In genomic region chr16:81095953-81096714, GRCh38 we compare ENCODE assay signal across 8 cellular contexts. TPM values are rescaled to one million over a fixed set of nuclear protein-coding genes. Genes with fewer than 3 reads are reported as not detected.
DNase-seq lines count a peak whose midpoint lies in the region; ATAC-seq, FAIRE-seq and TF ChIP-seq lines count a peak whose summit lies in the region.

Gene GCSH (minus strand): TSS chr16:81096395. CDS start chr16:81096278, 117 bp downstream.

- peak within 1 kb of the TSS; percentile 11 for H3K27ac Mint-ChIP-seq in T-helper 1 cell treated with Interleukin-12 subunit alpha and Interleukin-12 subunit beta and Interleukin-4 antibody, amounts not matched to agents 30 μg/mL and 1 μg/mL, for 36 hours
- H3K27ac Mint-ChIP-seq in progenitor cell of endocrine pancreas: peak within 1 kb of the TSS; percentile 38

- H3K4me3 Mint-ChIP-seq in T-helper 1 cell treated with Interleukin-12 subunit alpha and Interleukin-12 subunit beta and Interleukin-4 antibody, amounts not matched to agents 30 μg/mL and 1 μg/mL, for 36 hours: peak within 1 kb of the TSS; percentile 74
- peak within 1 kb of the TSS; percentile 77 for H3K4me3 Mint-ChIP-seq in progenitor cell of endocrine pancreas (ENCODE audit: low read depth)

- H3K9me3 ChIP-seq in left ventricle myocardium inferior (replicated peaks): no peaks in the 10 kb centered on the region

- peak; percentile 98 for ATAC-seq in HG02870 (IDR thresholded peaks at IDR 0.05; ENCODE audit: unreplicated experiment)

- H3K27ac ChIP-seq in left ventricle myocardium inferior (replicated peaks): peak within 1 kb of the TSS; percentile 90

- no peaks in the 10 kb centered on the region for H3K27me3 ChIP-seq in left ventricle myocardium inferior (ENCODE audit: low read depth)

- H3K36me3 Mint-ChIP-seq in T-helper 1 cell treated with Interleukin-12 subunit alpha and Interleukin-12 subunit beta and Interleukin-4 antibody, amounts not matched to agents 30 μg/mL and 1 μg/mL, for 36 hours (ENCODE audit: low read depth): no peaks in the 10 kb centered on the region
- H3K36me3 Mint-ChIP-seq in progenitor cell of endocrine pancreas (ENCODE audit: insufficient read depth): peaks cover 1% of the 10 kb centered on the region

- H3K27me3 Mint-ChIP-seq in T-helper 1 cell treated with Interleukin-12 subunit alpha and Interleukin-12 subunit beta and Interleukin-4 antibody, amounts not matched to agents 30 μg/mL and 1 μg/mL, for 36 hours (ENCODE audit: low read depth): no peaks in the 10 kb centered on the region
- no peaks in the 10 kb centered on the region for H3K27me3 Mint-ChIP-seq in progenitor cell of endocrine pancreas

- peak within 1 kb of the TSS; percentile 97 for H3K4me3 ChIP-seq in left ventricle myocardium inferior

- peak; percentile 97 for FAIRE-seq in GM12892 (lab: Jason Lieb, UNC)

- peak; percentile 95 for DNase-seq in GM12892 (ENCODE audit: insufficient read length)
- DNase-seq in NCI-H146 treated with DMSO at 0.1 percent for 48 hours (lab: John Stamatoyannopoulos, UW; ENCODE audit: unreplicated experiment): peak; percentile 93
- peak; percentile 79 to 100 (median 99) for DNase-seq in amygdala (lab: John Stamatoyannopoulos, UW)
- DNase-seq in left ventricle myocardium inferior: peak; percentile 100
- DNase-seq in progenitor cell of endocrine pancreas (ENCODE audit: low spot score, unreplicated experiment): peak; percentile 97
- peak; percentile 99 for DNase-seq in ureter (ENCODE audit: low spot score)

- no peaks in the 10 kb centered on the region for H3K9me3 Mint-ChIP-seq in T-helper 1 cell treated with Interleukin-12 subunit alpha and Interleukin-12 subunit beta and Interleukin-4 antibody, amounts not matched to agents 30 μg/mL and 1 μg/mL, for 36 hours
- H3K9me3 Mint-ChIP-seq in progenitor cell of endocrine pancreas (ENCODE audit: low read depth): peaks cover 3% of the 10 kb centered on the region

- H3K4me1 Mint-ChIP-seq in T-helper 1 cell treated with Interleukin-12 subunit alpha and Interleukin-12 subunit beta and Interleukin-4 antibody, amounts not matched to agents 30 μg/mL and 1 μg/mL, for 36 hours (ENCODE audit: low read depth): peaks cover 6% of the 10 kb centered on the region
- peaks cover 7% of the 10 kb centered on the region for H3K4me1 Mint-ChIP-seq in progenitor cell of endocrine pancreas (ENCODE audit: low read depth)

- TF ChIP-seq CTCF in left ventricle myocardium inferior (IDR thresholded peaks at IDR 0.05; ENCODE audit: borderline replicate concordance): no peak
- no peak for TF ChIP-seq CTCF in progenitor cell of endocrine pancreas (IDR thresholded peaks at IDR 0.05; ENCODE audit: unreplicated experiment)

- no peaks in the 10 kb centered on the region for H3K36me3 ChIP-seq in left ventricle myocardium inferior

- H3K4me1 ChIP-seq in left ventricle myocardium inferior: peaks cover 17% of the 10 kb centered on the region

- no peak for TF ChIP-seq POLR2A in GM12892 (IDR thresholded peaks at IDR 0.05; ENCODE audit: low read depth, low read length)

- intact Hi-C loops in left ventricle myocardium inferior (cut with micrococcal nuclease): no loop called here

RNA-seq across cellular contexts. Expression of gene GCSH, which starts in this region (rescaled TPM):
- polyA plus RNA-seq in GM12892 (2012; ENCODE audit: missing spikeins): 42.7 TPM
- total RNA-seq in left ventricle myocardium inferior (47.5 TPM), progenitor cell of endocrine pancreas (57.0 and 58.9 TPM in 2 replicates), ureter (42.5 TPM)

Comparison
In these comparisons a context has a peak if more than half of its experiments do, and no peak if none do; other contexts are left out.
1. Peak in every context shown above with its lines: DNase-seq, ATAC-seq, H3K4me3 ChIP-seq and H3K27ac ChIP-seq.